Comparison of ENCODE assay signal across 8 cellular contexts in the genomic region with DNA sequence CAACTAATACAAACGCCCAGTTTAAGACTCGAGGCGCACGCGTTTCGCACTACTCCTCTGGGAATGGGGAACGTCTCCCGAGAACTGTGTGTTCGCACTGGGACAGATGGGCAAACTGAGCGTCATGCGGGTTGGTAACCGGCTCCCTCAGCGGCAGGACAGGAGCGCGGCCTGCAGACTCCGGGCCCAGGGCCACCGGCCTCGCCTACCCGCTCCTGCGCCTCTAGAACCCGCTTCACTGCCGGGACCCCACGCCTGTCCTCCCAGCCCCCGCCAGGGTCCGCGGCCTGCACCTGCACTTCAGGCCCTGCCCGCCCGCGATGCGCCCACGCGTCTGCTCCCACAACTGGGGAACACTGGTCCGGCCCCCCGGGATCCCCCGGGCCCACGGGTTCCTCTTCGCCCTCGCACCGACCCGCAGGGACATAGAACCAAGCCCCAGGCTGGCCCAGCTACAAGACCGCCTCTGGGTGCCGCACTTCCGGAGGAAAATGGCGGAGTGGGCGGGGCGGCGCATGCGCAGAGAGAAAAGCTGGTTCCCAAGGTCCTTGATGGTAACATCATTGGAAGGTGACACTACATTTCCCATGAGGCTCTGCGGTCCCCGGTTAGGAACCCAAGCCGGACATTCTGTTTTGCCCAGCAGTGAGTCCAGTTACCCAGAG. TPM values are rescaled to one million over a fixed set of nuclear protein-coding genes. Genes with fewer than 3 reads are reported as not detected.
DNase-seq lines count a peak whose midpoint lies in the region; ATAC-seq and TF ChIP-seq lines count a peak whose summit lies in the region.
"Not testable (repeated sequence)": the region's sequence is repeated elsewhere in the genome, so short reads cannot be mapped to it uniquely, and the experiment has no call there.

A gene (minus strand): TSS at position 459 of the 665 bp plus-strand sequence. CDS start 2,187 bp downstream, outside the sequence.

- peaks cover 16% of the 10 kb centered on the region for H3K36me3 Mint-ChIP-seq in activated T-cell treated with anti-CD3 and anti-CD28 coated beads, Interleukin-2, amount 50 U/mL, for 4 hours (ENCODE audit: insufficient read depth)

- H3K9me2 ChIP-seq in MM.1S (replicated peaks; ENCODE audit: insufficient read depth, low read length), result not testable (repeated sequence)

- not testable (repeated sequence) for H3K9me3 ChIP-seq in MM.1S (replicated peaks; ENCODE audit: insufficient read depth, low read length); SJSA1 (replicated peaks); skeletal muscle satellite cell (replicated peaks; ENCODE audit: low read length)
- H3K9me3 ChIP-seq in tibial nerve, result peaks cover 0 to 25% (median 2%) of the 10 kb centered on the region in 4 donors

- TF ChIP-seq EP300 in tibial nerve (IDR thresholded peaks at IDR 0.05), result peak in 1 of 2 donors; percentile 82

- H3K4me3 ChIP-seq in MM.1S (ENCODE audit: low read length) (peak within 1 kb of the TSS; percentile 38), SJSA1 (peak within 1 kb of the TSS; percentile 37), skeletal muscle satellite cell (ENCODE audit: low read length) (peak within 1 kb of the TSS; percentile 80), tibial nerve (peak within 1 kb of the TSS; percentile 53 to 84 (median 76))

- H3K4me2 ChIP-seq in MM.1S (ENCODE audit: low read depth, low read length) (peak within 1 kb of the TSS; percentile 1; the same call in 1 of the 2 replicates), skeletal muscle satellite cell (ENCODE audit: low read length) (peak within 1 kb of the TSS; percentile 85)

- WGBS in tibial nerve, 2 donors, result 3 to 7% methylated on average over 23 to 35 of the region's 51 CpGs

- not testable (repeated sequence) for H3K4me1 ChIP-seq in MM.1S (ENCODE audit: low read length); SJSA1 (replicated peaks); skeletal muscle satellite cell (ENCODE audit: control insufficient read depth, insufficient read depth, low read length); tibial nerve

- H3K27ac ChIP-seq in MM.1S (ENCODE audit: low read length); SJSA1: not testable (repeated sequence)
- H3K27ac ChIP-seq in tibial nerve, result peak within 1 kb of the TSS; percentile 77 to 91 (median 86)

- not testable (repeated sequence) for TF ChIP-seq CTCF in MM.1S (IDR thresholded peaks at IDR 0.05; ENCODE audit: low read length)
- peak in 4 of 5 experiments; percentile 10 to 61 (median 26) for TF ChIP-seq CTCF in tibial nerve (IDR thresholded peaks at IDR 0.05)

- H3K9ac ChIP-seq in MM.1S (ENCODE audit: low read length), result peak within 1 kb of the TSS; percentile 49
- peak within 1 kb of the TSS; percentile 85 for H3K9ac ChIP-seq in skeletal muscle satellite cell (ENCODE audit: low read depth, low read length)

- H2AFZ ChIP-seq in MM.1S (ENCODE audit: low read length), result not testable (repeated sequence)

- H3K27me3 ChIP-seq in MM.1S (replicated peaks; ENCODE audit: insufficient read depth, low read length); SJSA1 (replicated peaks); skeletal muscle satellite cell (ENCODE audit: control insufficient read depth, insufficient read depth, low read length); tibial nerve: not testable (repeated sequence)

- H3F3A ChIP-seq in MM.1S (ENCODE audit: insufficient read depth, low read length), result not testable (repeated sequence)

- DNase-seq in GM04504 (ENCODE audit: low read depth) (peak; percentile 73), MM.1S (peak; percentile 62), SJSA1 (ENCODE audit: low read depth in 1 of 2, low spot score in 2 of 2) (peak; percentile 42 to 68), left lobe of liver (ENCODE audit: low spot score) (peak; percentile 99), tibial nerve (ENCODE audit: low spot score in 2 of 2) (peak; percentile 84 to 86)
- peak; percentile 91 for DNase-seq in activated T-cell treated with anti-CD3 and anti-CD28 coated beads, Interleukin-2, amount 50 U/mL, for 4 hours
- DNase-seq in effector CD8-positive, alpha-beta T cell (lab: John Stamatoyannopoulos, UW), result peak; percentile 88

- peak in 1 of 2 donors; percentile 67 for ATAC-seq in activated T-cell treated with anti-CD3 and anti-CD28 coated beads, Interleukin-2, amount 50 U/mL, for 4 hours
- peak; percentile 40 for ATAC-seq in left lobe of liver

- H3K79me2 ChIP-seq in MM.1S (ENCODE audit: low read length), result not testable (repeated sequence)

- peaks cover 22% of the 10 kb centered on the region for H3K9me3 Mint-ChIP-seq in activated T-cell treated with anti-CD3 and anti-CD28 coated beads, Interleukin-2, amount 50 U/mL, for 4 hours

- H4K20me1 ChIP-seq in MM.1S (ENCODE audit: insufficient read depth, low read length), result not testable (repeated sequence)

- peak within 1 kb of the TSS; percentile 88 for H3K4me3 Mint-ChIP-seq in activated T-cell treated with anti-CD3 and anti-CD28 coated beads, Interleukin-2, amount 50 U/mL, for 4 hours

- not testable (repeated sequence) for H3K27me3 Mint-ChIP-seq in activated T-cell treated with anti-CD3 and anti-CD28 coated beads, Interleukin-2, amount 50 U/mL, for 4 hours (ENCODE audit: low read depth)

- H3K4me1 Mint-ChIP-seq in activated T-cell treated with anti-CD3 and anti-CD28 coated beads, Interleukin-2, amount 50 U/mL, for 4 hours (ENCODE audit: low read depth), result peaks cover 13% of the 10 kb centered on the region

- H3K36me3 ChIP-seq in MM.1S (replicated peaks; ENCODE audit: insufficient read depth, low read length); SJSA1; skeletal muscle satellite cell (ENCODE audit: insufficient read depth, low read length): not testable (repeated sequence)
- H3K36me3 ChIP-seq in tibial nerve, result peaks cover 0 to 30% (median 0%) of the 10 kb centered on the region in 3 donors

- TF ChIP-seq POLR2A in tibial nerve (IDR thresholded peaks at IDR 0.05), result peak; percentile 43 to 67

RNA-seq across cellular contexts. Expression of the gene that starts here (rescaled TPM):
- total RNA-seq in SJSA1 (2014; rRNA removed; shearing (Covaris generic)), result 1.5 and 2.8 TPM in 2 replicates
- total RNA-seq in activated T-cell treated with anti-CD3 and anti-CD28 coated beads, Interleukin-2, amount 50 U/mL, for 4 hours, result 1 to 10 TPM; 4.8 to 6.5 (median 6.0) TPM
- 7.7 TPM for total RNA-seq in left lobe of liver
- total RNA-seq in skeletal muscle satellite cell (2012; rRNA removed), result 10.9 and 14.7 TPM in 2 replicates
- 10 to 100 TPM; 16.4 to 27.1 (median 18.3) TPM for total RNA-seq in tibial nerve
